Comparison of ENCODE assay signal across 10 cellular contexts in genomic region chr5:6435356-6435755, GRCh38. TPM values are rescaled to one million over a fixed set of nuclear protein-coding genes. Genes with fewer than 3 reads are reported as not detected.
DNase-seq lines count a peak whose midpoint lies in the region; ATAC-seq and TF ChIP-seq lines count a peak whose summit lies in the region.
"Had no signal": no experiment of that assay in that cellular context is flagged by ENCODE, and none has a peak within 500 bp of the region (broad histone marks: within the 10 kb centered on the region; RNA-seq: fewer than 3 reads in every experiment).

No MANE protein-coding gene starts in this region.

- H3K9ac ChIP-seq in endodermal cell (ENCODE audit: extremely low read depth, low read length, poor library complexity, severe bottlenecking): no peak overlapping the region

- H3K4me1 Mint-ChIP-seq in activated T-cell treated with anti-CD3 and anti-CD28 coated beads, Interleukin-2, amount 50 U/mL, for 72 hours (ENCODE audit: low read depth): no peaks in the 10 kb centered on the region
- no peaks in the 10 kb centered on the region for H3K4me1 Mint-ChIP-seq in endodermal cell

- no peaks in the 10 kb centered on the region for H3K4me1 ChIP-seq in endodermal cell (ENCODE audit: control insufficient read depth, insufficient read depth, low read length)
- H3K4me1 ChIP-seq: upper lobe of left lung had no signal

- no peak overlapping the region for H3K4me3 Mint-ChIP-seq in activated T-cell treated with anti-CD3 and anti-CD28 coated beads, Interleukin-2, amount 50 U/mL, for 72 hours
- H3K4me3 Mint-ChIP-seq in endodermal cell: no peak overlapping the region

- no peaks in the 10 kb centered on the region for H3K9me3 Mint-ChIP-seq in activated T-cell treated with anti-CD3 and anti-CD28 coated beads, Interleukin-2, amount 50 U/mL, for 72 hours
- peaks cover 8% of the 10 kb centered on the region for H3K9me3 Mint-ChIP-seq in endodermal cell

- peaks cover 26% of the 10 kb centered on the region for H3K27me3 Mint-ChIP-seq in activated T-cell treated with anti-CD3 and anti-CD28 coated beads, Interleukin-2, amount 50 U/mL, for 72 hours (ENCODE audit: low read depth)
- H3K27me3 Mint-ChIP-seq in endodermal cell (ENCODE audit: insufficient read depth): peaks cover 59% of the 10 kb centered on the region

- WGBS in endodermal cell (ENCODE audit: insufficient coverage in 1 of 2, insufficient read length in 1 of 2), 2 experiments: 32 to 35% methylated on average over 6 to 8 of the region's 8 CpGs

- H3K27ac ChIP-seq in endodermal cell (ENCODE audit: low read depth, low read length): no peak overlapping the region
- H3K27ac ChIP-seq: upper lobe of left lung had no signal

- no peak overlapping the region for H3K27ac Mint-ChIP-seq in activated T-cell treated with anti-CD3 and anti-CD28 coated beads, Interleukin-2, amount 50 U/mL, for 72 hours
- no peak overlapping the region for H3K27ac Mint-ChIP-seq in endodermal cell

- peak; percentile 5 to 10 for DNase-seq in activated T-cell treated with anti-CD3 and anti-CD28 coated beads, Interleukin-2, amount 50 U/mL, for 72 hours
- DNase-seq in activated T-cell treated with anti-CD3 and anti-CD28 coated beads for 4 hours (no peak), LNCaP clone FGC (ENCODE audit: low read depth) (no peak), endodermal cell (peak; percentile 92), retinal pigment epithelial cell (ENCODE audit: low read depth) (no peak), SKM-1 treated with dmso at 0.1 percent for 144 hours (lab: John Stamatoyannopoulos, UW; ENCODE audit: unreplicated experiment) (no peak), inferior parietal cortex (ENCODE audit: extremely low spot score) (no peak)
- DNase-seq: upper lobe of left lung had no signal

- peaks cover 68% of the 10 kb centered on the region for H3K27me3 ChIP-seq in endodermal cell (ENCODE audit: control insufficient read depth, insufficient read depth, low read length, poor library complexity, severe bottlenecking)
- H3K27me3 ChIP-seq: upper lobe of left lung had no signal

- ATAC-seq in activated T-cell treated with anti-CD3 and anti-CD28 coated beads, Interleukin-2, amount 50 U/mL, for 72 hours (replicated peaks in 1 of 2): no peak
- ATAC-seq in GM21515 (IDR thresholded peaks at IDR 0.05; ENCODE audit: unreplicated experiment): no peak

- H3K9me3 ChIP-seq in endodermal cell (ENCODE audit: control insufficient read depth, low read length): peaks cover 4% of the 10 kb centered on the region

- H3K4me3 ChIP-seq in LNCaP clone FGC (ENCODE audit: low read depth, low read length) (no peak overlapping the region), endodermal cell (ENCODE audit: low read length) (no peak overlapping the region), retinal pigment epithelial cell (ENCODE audit: low read length) (no peak overlapping the region)
- H3K4me3 ChIP-seq: upper lobe of left lung had no signal

- H3K36me3 Mint-ChIP-seq in activated T-cell treated with anti-CD3 and anti-CD28 coated beads, Interleukin-2, amount 50 U/mL, for 72 hours (ENCODE audit: insufficient read depth in 2 of 2): no peaks in the 10 kb centered on the region
- H3K36me3 Mint-ChIP-seq in endodermal cell (ENCODE audit: low read depth): no peaks in the 10 kb centered on the region

- TF ChIP-seq CTCF in LNCaP clone FGC (IDR thresholded peaks at IDR 0.05; ENCODE audit: control insufficient read depth, extremely low read depth, insufficient read depth) (peak; percentile 76), endodermal cell (conservative IDR thresholded peaks at IDR 0.05) (peak; percentile 84), retinal pigment epithelial cell (conservative IDR thresholded peaks at IDR 0.05; ENCODE audit: low read depth, low read length) (peak; percentile 42)

- no peaks in the 10 kb centered on the region for H3K36me3 ChIP-seq in endodermal cell (ENCODE audit: control insufficient read depth, insufficient read depth, low read length)
- H3K36me3 ChIP-seq: upper lobe of left lung had no signal

RNA-seq across cellular contexts. Expression of gene UBE2QL1, which starts 13.3 kb away (rescaled TPM):
- total RNA-seq in activated T-cell treated with anti-CD3 and anti-CD28 coated beads, Interleukin-2, amount 50 U/mL, for 72 hours: under 1 TPM; 0.19 to 0.28 TPM
- total RNA-seq in endodermal cell: under 1 TPM in 1 of 2 donors, not detected in 1; 0.11 TPM
- polyA plus RNA-seq in endodermal cell (2013, experiment 1 of 2): 5.6 TPM
- polyA plus RNA-seq in endodermal cell (2013, experiment 2 of 2): 5.7 TPM
- total RNA-seq: renal cortical epithelial cell had no signal

RNA-seq across cellular contexts. Expression of gene MED10, which starts 57.0 kb away (rescaled TPM):
- total RNA-seq in activated T-cell treated with anti-CD3 and anti-CD28 coated beads, Interleukin-2, amount 50 U/mL, for 72 hours: 10 to 100 TPM; 77.0 to 82.6 TPM
- 10 to 100 TPM; 22.1 to 28.6 TPM for total RNA-seq in endodermal cell
- 32.9 TPM for polyA plus RNA-seq in endodermal cell (2013, experiment 1 of 2)
- polyA plus RNA-seq in endodermal cell (2013, experiment 2 of 2): 28.4 TPM

Comparison
In these comparisons a context has a peak if more than half of its experiments do, and no peak if none do; other contexts are left out.
1. DNase-seq: peak in activated T-cell treated with anti-CD3 and anti-CD28 coated beads, Interleukin-2, amount 50 U/mL, for 72 hours (2 of 2) and endodermal cell (single experiment); none in activated T-cell treated with anti-CD3 and anti-CD28 coated beads for 4 hours (single experiment), LNCaP clone FGC (single experiment), retinal pigment epithelial cell (single experiment), SKM-1 treated with dmso at 0.1 percent for 144 hours (single experiment) and inferior parietal cortex (single experiment).
2. Peak in every context shown above with its lines, with median percentiles within 50 percentile points of each other: CTCF ChIP-seq.